Comparison of ENCODE assay signal across 23 cellular contexts in genomic region chr6:157896931-157897330, GRCh38.
"Had no signal": no experiment of that assay in that cellular context is flagged by ENCODE, and none has a peak within 500 bp of the region (broad histone marks: within the 10 kb centered on the region; RNA-seq: fewer than 3 reads in every experiment).

No MANE protein-coding gene starts in this region.

- ATAC-seq: gastrocnemius medialis; left cardiac atrium; natural killer cell; stimulated activated naive CD8-positive, alpha-beta T cell treated with anti-CD3 and anti-CD28 coated beads, Interleukin-15, Interleukin-2, amounts not matched to agents 100 U/mL and 50 U/mL, for 24 hours; upper lobe of right lung had no signal

- H2AFZ ChIP-seq: neural progenitor cell had no signal

- H3K9me3 Mint-ChIP-seq: immature natural killer cell, natural killer cell, neural progenitor cell had no signal

- H3K4me1 ChIP-seq: esophagus muscularis mucosa, gastrocnemius medialis, testis, upper lobe of right lung had no signal

- H3K36me3 Mint-ChIP-seq: natural killer cell had no signal

- H3K27me3 ChIP-seq: esophagus muscularis mucosa, gastrocnemius medialis, neural progenitor cell, ovary, right atrium auricular region, testis, tibial nerve, upper lobe of right lung, vagina had no signal

- H3K36me3 ChIP-seq: neural progenitor cell, ovary had no signal

- DNase-seq: cortex of kidney; effector memory CD4-positive, alpha-beta T cell; gastrocnemius medialis; immature natural killer cell; left cardiac atrium; left ventricle myocardium inferior; mesenchymal stem cell; midbrain; natural killer cell; nucleus accumbens; ovary; stimulated activated CD4-positive, alpha-beta T cell treated with anti-CD3 and anti-CD28 coated beads, Interleukin-2, amount 100 ng/mL, for 48 hours; stimulated activated naive CD8-positive, alpha-beta T cell treated with anti-CD3 and anti-CD28 coated beads, Interleukin-15, Interleukin-2, amounts not matched to agents 100 U/mL and 50 U/mL, for 24 hours; testis; upper lobe of right lung had no signal

- H3K4me2 ChIP-seq: neural progenitor cell, smooth muscle cell had no signal

- H3K27ac Mint-ChIP-seq: immature natural killer cell, natural killer cell, neural progenitor cell had no signal

- H3K9me3 ChIP-seq: esophagus muscularis mucosa, gastrocnemius medialis, left ventricle myocardium inferior, ovary, right atrium auricular region, testis, tibial nerve, upper lobe of right lung, vagina had no signal

- H3K4me3 Mint-ChIP-seq: immature natural killer cell, natural killer cell, neural progenitor cell had no signal

- H3K4me3 ChIP-seq: esophagus muscularis mucosa, gastrocnemius medialis, left ventricle myocardium inferior, lung, neural progenitor cell, ovary, right atrium auricular region, smooth muscle cell, testis, tibial nerve, upper lobe of right lung, vagina had no signal

- H3K27ac ChIP-seq: epithelial cell of prostate, esophagus muscularis mucosa, gastrocnemius medialis, left ventricle myocardium inferior, neural progenitor cell, ovary, right atrium auricular region, testis, upper lobe of right lung, vagina had no signal
